In the genomic region with DNA sequence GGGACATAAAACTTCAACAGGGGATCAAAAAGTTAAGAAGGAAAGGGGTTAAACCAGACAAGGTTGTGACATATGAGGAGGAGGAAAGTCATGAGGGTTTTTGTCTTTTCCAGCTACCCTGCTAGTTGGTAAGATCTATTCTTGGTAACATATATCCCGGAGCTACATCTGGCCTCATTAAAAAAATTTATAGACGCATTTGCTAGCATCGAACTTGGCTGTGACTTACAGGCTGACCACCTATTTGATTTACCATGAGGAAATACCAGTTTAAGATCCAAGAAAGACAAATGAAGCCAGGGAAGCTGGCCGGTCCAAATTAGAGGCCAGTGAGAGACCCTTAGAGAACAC, we compare ENCODE assay signal across 16 cellular contexts.
DNase-seq lines count a peak whose midpoint lies in the region; ATAC-seq and TF ChIP-seq lines count a peak whose summit lies in the region.
"Had no signal": no experiment of that assay in that cellular context is flagged by ENCODE, and none has a peak within 500 bp of the region (broad histone marks: within the 10 kb centered on the region; RNA-seq: fewer than 3 reads in every experiment).

No MANE protein-coding gene starts in this region.

- no peaks in the 10 kb centered on the region for H3K79me1 ChIP-seq in mesendoderm (ENCODE audit: low read length)

- no peaks in the 10 kb centered on the region for H3K27me3 Mint-ChIP-seq in activated naive CD4-positive, alpha-beta T cell treated with anti-CD3 and anti-CD28 coated beads for 36 hours (ENCODE audit: low read depth)
- no peaks in the 10 kb centered on the region for H3K27me3 Mint-ChIP-seq in activated CD8-positive, alpha-beta T cell treated with anti-CD3 and anti-CD28 coated beads for 36 hours

- CTCF ChIA-PET in activated naive CD4-positive, alpha-beta T cell treated with anti-CD3 and anti-CD28 coated beads for 36 hours (lab: Charles Lee), result interaction anchor here (0.7 kb wide), 1 partner anchor 91 kb away, joined by 3 read pairs; no protein-coding TSS in a partner anchor
- CTCF ChIA-PET in activated CD8-positive, alpha-beta T cell treated with anti-CD3 and anti-CD28 coated beads for 36 hours (lab: Charles Lee), result interaction anchor here (1.0 to 4.5 kb wide), 4 partner anchors 9 to 371 kb away, joined by 3 to 18 read pairs (median 4); no protein-coding TSS in a partner anchor

- H2BK120ac ChIP-seq in mesendoderm (ENCODE audit: low read depth, low read length), result peak overlapping the region; percentile 64

- H3K4me3 Mint-ChIP-seq in activated naive CD4-positive, alpha-beta T cell treated with anti-CD3 and anti-CD28 coated beads for 36 hours, result no peak overlapping the region
- H3K4me3 Mint-ChIP-seq in activated CD8-positive, alpha-beta T cell treated with anti-CD3 and anti-CD28 coated beads for 36 hours, result no peak overlapping the region

- no peak for ATAC-seq in activated naive CD4-positive, alpha-beta T cell treated with anti-CD3 and anti-CD28 coated beads, Interleukin-2, amount 50 U/mL, for 72 hours
- no peak for ATAC-seq in activated CD8-positive, alpha-beta T cell treated with anti-CD3 and anti-CD28 coated beads for 36 hours
- ATAC-seq in HG03442 (IDR thresholded peaks at IDR 0.05; ENCODE audit: unreplicated experiment), result no peak
- ATAC-seq: left lobe of liver, Panc1 had no signal

- H3K27ac ChIP-seq in mesendoderm (ENCODE audit: low read depth, low read length) (no peak overlapping the region), smooth muscle cell (ENCODE audit: low read depth) (peak overlapping the region; percentile 90)

- peak overlapping the region; percentile 88 for H3K18ac ChIP-seq in mesendoderm (ENCODE audit: low read length)

- peaks cover 18% of the 10 kb centered on the region for H3F3A ChIP-seq in smooth muscle cell (ENCODE audit: low read depth)

- no peaks in the 10 kb centered on the region for H3K27me3 ChIP-seq in mesendoderm (ENCODE audit: insufficient read depth, low read length, poor library complexity)
- H3K27me3 ChIP-seq in smooth muscle cell (ENCODE audit: low read depth), result no peaks in the 10 kb centered on the region
- H3K27me3 ChIP-seq: uterus had no signal

- peaks cover 41% of the 10 kb centered on the region for H3K4me1 Mint-ChIP-seq in activated naive CD4-positive, alpha-beta T cell treated with anti-CD3 and anti-CD28 coated beads for 36 hours (ENCODE audit: low read depth)
- peaks cover 16% of the 10 kb centered on the region for H3K4me1 Mint-ChIP-seq in activated CD8-positive, alpha-beta T cell treated with anti-CD3 and anti-CD28 coated beads for 36 hours (ENCODE audit: low read depth)

- H3K79me2 ChIP-seq in mesendoderm (ENCODE audit: control insufficient read depth, insufficient read depth, low read length) (no peaks in the 10 kb centered on the region), smooth muscle cell (ENCODE audit: low read depth) (no peaks in the 10 kb centered on the region)

- no peaks in the 10 kb centered on the region for H3K9me3 ChIP-seq in smooth muscle cell (replicated peaks; ENCODE audit: low read depth)
- H3K9me3 ChIP-seq: uterus had no signal

- H3K4ac ChIP-seq in mesendoderm (ENCODE audit: low read depth, low read length), result peak overlapping the region; percentile 68

- no peak overlapping the region for H2BK5ac ChIP-seq in mesendoderm (ENCODE audit: low read length)

- no peak overlapping the region for H2AK5ac ChIP-seq in mesendoderm (ENCODE audit: low read length)

- H3K36me3 Mint-ChIP-seq in activated naive CD4-positive, alpha-beta T cell treated with anti-CD3 and anti-CD28 coated beads for 36 hours (ENCODE audit: low read depth), result peaks cover 54% of the 10 kb centered on the region
- H3K36me3 Mint-ChIP-seq in activated naive CD4-positive, alpha-beta T cell treated with anti-CD3 and anti-CD28 coated beads, Interleukin-2, amount 50 U/mL, for 72 hours, result peaks cover 14 to 37% of the 10 kb centered on the region in 2 donors
- H3K36me3 Mint-ChIP-seq in activated CD8-positive, alpha-beta T cell treated with anti-CD3 and anti-CD28 coated beads for 36 hours (ENCODE audit: low read depth), result peaks cover 64% of the 10 kb centered on the region

- H3K4me1 ChIP-seq in mesendoderm (ENCODE audit: control insufficient read depth, low read depth, low read length), result peaks cover 3% of the 10 kb centered on the region
- H3K4me1 ChIP-seq in smooth muscle cell (ENCODE audit: low read depth), result peaks cover 24% of the 10 kb centered on the region
- H3K4me1 ChIP-seq: uterus had no signal

- no peak overlapping the region for H4K5ac ChIP-seq in mesendoderm (ENCODE audit: low read length)

- no peak overlapping the region for H3K9ac ChIP-seq in mesendoderm (ENCODE audit: low read length)
- H3K9ac ChIP-seq in smooth muscle cell (ENCODE audit: low read depth), result peak overlapping the region; percentile 42

- H3K4me2 ChIP-seq in mesendoderm (ENCODE audit: low read length), result no peak overlapping the region
- H3K4me2 ChIP-seq in smooth muscle cell, result peak overlapping the region; percentile 78

- intact Hi-C loops in activated naive CD4-positive, alpha-beta T cell treated with anti-CD3 and anti-CD28 coated beads for 36 hours (cut with micrococcal nuclease), result no loop called here
- intact Hi-C loops in activated CD8-positive, alpha-beta T cell treated with anti-CD3 and anti-CD28 coated beads for 36 hours (cut with micrococcal nuclease), result no loop called here

- no peak overlapping the region for H3K56ac ChIP-seq in mesendoderm (ENCODE audit: low read length)

- no peaks in the 10 kb centered on the region for H3K9me3 Mint-ChIP-seq in activated naive CD4-positive, alpha-beta T cell treated with anti-CD3 and anti-CD28 coated beads for 36 hours
- H3K9me3 Mint-ChIP-seq in activated naive CD4-positive, alpha-beta T cell treated with anti-CD3 and anti-CD28 coated beads, Interleukin-2, amount 50 U/mL, for 72 hours, result no peaks in the 10 kb centered on the region
- no peaks in the 10 kb centered on the region for H3K9me3 Mint-ChIP-seq in activated CD8-positive, alpha-beta T cell treated with anti-CD3 and anti-CD28 coated beads for 36 hours

- no peak for TF ChIP-seq CTCF in activated CD8-positive, alpha-beta T cell treated with anti-CD3 and anti-CD28 coated beads for 36 hours (IDR thresholded peaks at IDR 0.05)
- no peak for TF ChIP-seq CTCF in smooth muscle cell (IDR thresholded peaks at IDR 0.05; ENCODE audit: borderline replicate concordance, insufficient read depth, poor library complexity, severe bottlenecking)

- POLR2A ChIA-PET in activated CD8-positive, alpha-beta T cell treated with anti-CD3 and anti-CD28 coated beads for 36 hours (lab: Charles Lee), result no interaction called here

- no peaks in the 10 kb centered on the region for H4K20me1 ChIP-seq in smooth muscle cell (ENCODE audit: low read depth)

- no peak overlapping the region for H2BK15ac ChIP-seq in mesendoderm (replicated peaks; ENCODE audit: low read depth)

- H3K4me3 ChIP-seq in mesendoderm (ENCODE audit: low read length) (no peak overlapping the region), smooth muscle cell (no peak overlapping the region)
- H3K4me3 ChIP-seq: uterus had no signal

- H2AFZ ChIP-seq in smooth muscle cell (ENCODE audit: low read depth), result peak overlapping the region; percentile 67

- DNase-seq in activated naive CD4-positive, alpha-beta T cell treated with anti-CD3 and anti-CD28 coated beads for 36 hours, result no peak
- no peak for DNase-seq in activated naive CD4-positive, alpha-beta T cell treated with anti-CD3 and anti-CD28 coated beads, Interleukin-2, amount 50 U/mL, for 72 hours (ENCODE audit: low spot score in 2 of 2)
- no peak for DNase-seq in activated CD8-positive, alpha-beta T cell treated with anti-CD3 and anti-CD28 coated beads for 36 hours
- DNase-seq in mesendoderm, result no peak
- DNase-seq in smooth muscle cell (lab: John Stamatoyannopoulos, UW; ENCODE audit: unreplicated experiment), result no peak
- DNase-seq in NCI-H1092 (lab: John Stamatoyannopoulos, UW), result no peak
- DNase-seq in cerebellum (ENCODE audit: low spot score), result no peak
- DNase-seq: activated CD4-positive, alpha-beta T cell treated with anti-CD3 and anti-CD28 coated beads, Interleukin-2, amount 50 U/mL, for 4 hours; activated effector memory CD4-positive, alpha-beta T cell treated with Interleukin-2 at 50 U/mL for 16 hours; aorta; NCI-H2171; NCI-H82; uterus had no signal

- H3K27ac Mint-ChIP-seq in activated naive CD4-positive, alpha-beta T cell treated with anti-CD3 and anti-CD28 coated beads for 36 hours, result peak overlapping the region; percentile 22
- H3K27ac Mint-ChIP-seq in activated naive CD4-positive, alpha-beta T cell treated with anti-CD3 and anti-CD28 coated beads, Interleukin-2, amount 50 U/mL, for 72 hours, result peak overlapping the region in 1 of 2 donors; percentile 26
- peak overlapping the region; percentile 52 for H3K27ac Mint-ChIP-seq in activated CD8-positive, alpha-beta T cell treated with anti-CD3 and anti-CD28 coated beads for 36 hours

- H3K23ac ChIP-seq in mesendoderm (ENCODE audit: low read length), result peak overlapping the region; percentile 7

- H4K8ac ChIP-seq in mesendoderm (ENCODE audit: low read depth, low read length), result no peak overlapping the region

- no CpG with 5 or more reads among the region's 4 CpGs for WGBS in mesendoderm (ENCODE audit: extremely low coverage, insufficient coverage, low lambda C conversion rate)
- 13% methylated on average over 4 of the region's 4 CpGs for WGBS in smooth muscle cell (ENCODE audit: low lambda C conversion rate)

- H3K36me3 ChIP-seq in mesendoderm (ENCODE audit: control insufficient read depth, insufficient read depth, low read length), result no peaks in the 10 kb centered on the region
- no peaks in the 10 kb centered on the region for H3K36me3 ChIP-seq in smooth muscle cell (ENCODE audit: low read depth)
- H3K36me3 ChIP-seq: uterus had no signal
